In genomic region chr6:38719358-38719757, GRCh38 we compare ENCODE assay signal across 30 cellular contexts. TPM values are rescaled to one million over a fixed set of nuclear protein-coding genes. Genes with fewer than 3 reads are reported as not detected.
"Had no signal": no experiment of that assay in that cellular context is flagged by ENCODE, and none has a peak within 500 bp of the region (broad histone marks: within the 10 kb centered on the region; RNA-seq: fewer than 3 reads in every experiment).

No MANE protein-coding gene starts in this region.

- H3K4me1 Mint-ChIP-seq: stimulated activated memory B cell treated with anti-CD40 and anti-IgM and Interleukin-4, amounts not matched to agents 10 μg/mL and 1 μg/mL and 100 μg/mL, for 72 hours had no signal

- H3K27ac ChIP-seq: stomach, suprapubic skin, testis, thoracic aorta, thyroid gland, tibial artery, tibial nerve, transverse colon, upper lobe of left lung, upper lobe of right lung, uterus, vagina had no signal

- H3K27me3 ChIP-seq: testis, thyroid gland had no signal

- H3K9me3 Mint-ChIP-seq: type B pancreatic cell had no signal

- DNase-seq: stimulated activated CD4-positive, alpha-beta T cell treated with anti-CD3 and anti-CD28 coated beads, Interleukin-2, amount 100 ng/mL, for 48 hours; stimulated activated CD4-positive, alpha-beta T cell treated with anti-CD3 and anti-CD28 coated beads, Interleukin-4, amount 100 ng/mL, for 1 hour; stimulated activated CD4-positive, alpha-beta T cell treated with anti-CD3 and anti-CD28 coated beads, Interleukin-4, amount 100 ng/mL, for 24 hours; stimulated activated CD4-positive, alpha-beta T cell treated with anti-CD3 and anti-CD28 coated beads, Interleukin-4, amount 100 ng/mL, for 4 hours; stimulated activated CD8-positive, alpha-beta memory T cell treated with anti-CD3 and anti-CD28 coated beads, Interleukin-4, amount 100 ng/mL, for 48 hours; stimulated activated naive B cell treated with anti-CD40 and anti-IgM and Interleukin-4, amounts not matched to agents 10 μg/mL and 1 μg/mL and 100 μg/mL, for 72 hours; stimulated activated naive CD4-positive, alpha-beta T cell; stimulated activated naive CD4-positive, alpha-beta T cell treated with Interleukin-2 at 50 U/mL for 16 hours; stimulated activated naive CD8-positive, alpha-beta T cell treated with anti-CD3 and anti-CD28 coated beads, Interleukin-15, amount 100 ng/mL, for 72 hours; stimulated activated naive CD8-positive, alpha-beta T cell treated with anti-CD3 and anti-CD28 coated beads, Interleukin-15, Interleukin-2, amounts not matched to agents 100 U/mL and 50 U/mL, for 24 hours; stomach; substantia nigra; testis; thyroid gland; tibial artery; transverse colon; trophoblast cell; upper lobe of left lung; upper lobe of right lung; uterus had no signal

- H3K9me3 ChIP-seq: stomach, suprapubic skin, testis, thoracic aorta, thyroid gland, tibial artery, transverse colon, upper lobe of left lung, upper lobe of right lung, uterus, vagina had no signal

- H3K4me3 Mint-ChIP-seq: stimulated activated effector memory CD8-positive, alpha-beta T cell treated with anti-CD3 and anti-CD28 coated beads, Interleukin-12 subunit alpha, Interleukin-12 subunit beta, amount 100 ng/mL, for 72 hours; stimulated activated memory B cell treated with anti-CD40 and anti-IgM and Interleukin-4, amounts not matched to agents 10 μg/mL and 1 μg/mL and 100 μg/mL, for 72 hours; stimulated activated naive B cell treated with anti-CD40 and anti-IgM and Interleukin-4, amounts not matched to agents 10 μg/mL and 1 μg/mL and 100 μg/mL, for 72 hours; stimulated activated naive CD8-positive, alpha-beta T cell treated with anti-CD3 and anti-CD28 coated beads, Interleukin-15, amount 100 ng/mL, for 72 hours; stimulated activated naive CD8-positive, alpha-beta T cell treated with anti-CD3 and anti-CD28 coated beads, Interleukin-15, Interleukin-2, amounts not matched to agents 100 ng/mL and 50 ng/mL, for 24 hours; type B pancreatic cell had no signal

- ATAC-seq: stimulated activated effector memory CD8-positive, alpha-beta T cell treated with anti-CD3 and anti-CD28 coated beads, Interleukin-12 subunit alpha, Interleukin-12 subunit beta, amount 100 ng/mL, for 72 hours; stimulated activated memory B cell treated with anti-CD40 and anti-IgM and Interleukin-4, amounts not matched to agents 10 μg/mL and 1 μg/mL and 100 μg/mL, for 72 hours; stimulated activated naive B cell treated with anti-CD40 and anti-IgM and Interleukin-4, amounts not matched to agents 10 μg/mL and 1 μg/mL and 100 μg/mL, for 72 hours; stimulated activated naive CD8-positive, alpha-beta T cell treated with anti-CD3 and anti-CD28 coated beads, Interleukin-15, amount 100 ng/mL, for 72 hours; stimulated activated naive CD8-positive, alpha-beta T cell treated with anti-CD3 and anti-CD28 coated beads, Interleukin-15, Interleukin-2, amounts not matched to agents 100 U/mL and 50 U/mL, for 24 hours; upper lobe of right lung had no signal

- H3K36me3 ChIP-seq: stomach, suprapubic skin, thoracic aorta, thyroid gland, tibial artery, tibial nerve, transverse colon, upper lobe of left lung, upper lobe of right lung, uterus, vagina had no signal

- FAIRE-seq: urothelium cell line had no signal

- H3K4me3 ChIP-seq: stomach, suprapubic skin, testis, thoracic aorta, thyroid gland, tibial artery, tibial nerve, transverse colon, upper lobe of left lung, upper lobe of right lung, uterus, vagina had no signal

- H3K4me1 ChIP-seq: testis, uterus had no signal

- H3K27ac Mint-ChIP-seq: stimulated activated effector memory CD8-positive, alpha-beta T cell treated with anti-CD3 and anti-CD28 coated beads, Interleukin-12 subunit alpha, Interleukin-12 subunit beta, amount 100 ng/mL, for 72 hours; stimulated activated memory B cell treated with anti-CD40 and anti-IgM and Interleukin-4, amounts not matched to agents 10 μg/mL and 1 μg/mL and 100 μg/mL, for 72 hours; stimulated activated naive B cell treated with anti-CD40 and anti-IgM and Interleukin-4, amounts not matched to agents 10 μg/mL and 1 μg/mL and 100 μg/mL, for 72 hours; stimulated activated naive CD8-positive, alpha-beta T cell treated with anti-CD3 and anti-CD28 coated beads, Interleukin-15, amount 100 ng/mL, for 72 hours; stimulated activated naive CD8-positive, alpha-beta T cell treated with anti-CD3 and anti-CD28 coated beads, Interleukin-15, Interleukin-2, amounts not matched to agents 100 ng/mL and 50 ng/mL, for 24 hours; type B pancreatic cell had no signal

- H3K36me3 Mint-ChIP-seq: stimulated activated effector memory CD8-positive, alpha-beta T cell treated with anti-CD3 and anti-CD28 coated beads, Interleukin-12 subunit alpha, Interleukin-12 subunit beta, amount 100 ng/mL, for 72 hours; type B pancreatic cell had no signal

RNA-seq across cellular contexts. Expression of gene DNAH8, which starts 4.2 kb away (rescaled TPM):
- total RNA-seq: subcutaneous adipose tissue, vagina had no signal
